Comparison of ENCODE assay signal across 16 cellular contexts in genomic region chr7:150959739-150960734, GRCh38. TPM values are rescaled to one million over a fixed set of nuclear protein-coding genes. Genes with fewer than 3 reads are reported as not detected.
DNase-seq lines count a peak whose midpoint lies in the region; ATAC-seq and TF ChIP-seq lines count a peak whose summit lies in the region.
"Had no signal": no experiment of that assay in that cellular context is flagged by ENCODE, and none has a peak within 500 bp of the region (broad histone marks: within the 10 kb centered on the region; RNA-seq: fewer than 3 reads in every experiment).

No MANE protein-coding gene starts in this region.

- H3K27me3 Mint-ChIP-seq in CD4-positive, alpha-beta T cell: peaks cover 46% of the 10 kb centered on the region
- H3K27me3 Mint-ChIP-seq in brain: peaks cover 3% of the 10 kb centered on the region
- peaks cover 37% of the 10 kb centered on the region for H3K27me3 Mint-ChIP-seq in activated T-helper 2 cell treated with anti-CD3 and anti-CD28 coated beads, Interferon-gamma antibody, Interleukin-2, Interleukin-4, amounts not matched to agents 10 μg/mL and 5 μg/mL and 100 μg/mL, durations not matched to agents 14 hours and 24 hours and 36 hours (ENCODE audit: low read depth)

- DNase-seq in CD4-positive, alpha-beta T cell: no peak
- peak; percentile 57 for DNase-seq in MV-4-11 (lab: John Stamatoyannopoulos, UW)
- DNase-seq in lung microvascular endothelial cell (ENCODE audit: low read depth in 2 of 2): peak; percentile 33 to 46
- no peak for DNase-seq in HCEC 1CT
- no peak for DNase-seq in effector CD4-positive, alpha-beta T cell
- no peak for DNase-seq in activated T-helper 2 cell treated with anti-CD3 and anti-CD28 coated beads, Interferon-gamma antibody, Interleukin-2, Interleukin-4, amounts not matched to agents 10 μg/mL and 5 μg/mL and 100 μg/mL, durations not matched to agents 14 hours and 24 hours and 36 hours (ENCODE audit: low spot score)
- DNase-seq: activated CD4-positive, alpha-beta T cell treated with anti-CD3 and anti-CD28 coated beads, Interleukin-2, amount 50 U/mL, for 4 hours; DMS153; effector CD8-positive, alpha-beta T cell; foreskin fibroblast; stimulated activated CD4-positive, alpha-beta T cell treated with anti-CD3 and anti-CD28 coated beads, Interleukin-2, amount 100 ng/mL, for 48 hours had no signal

- no peak overlapping the region for H3K27ac Mint-ChIP-seq in CD4-positive, alpha-beta T cell
- peak overlapping the region in 3 of 5 experiments; percentile 56 to 90 (median 72) for H3K27ac Mint-ChIP-seq in brain
- no peak overlapping the region for H3K27ac Mint-ChIP-seq in activated T-helper 2 cell treated with anti-CD3 and anti-CD28 coated beads, Interferon-gamma antibody, Interleukin-2, Interleukin-4, amounts not matched to agents 10 μg/mL and 5 μg/mL and 100 μg/mL, durations not matched to agents 14 hours and 24 hours and 36 hours

- H3K9me3 ChIP-seq in CD4-positive, alpha-beta T cell (ENCODE audit: control insufficient read depth, low read length): no peaks in the 10 kb centered on the region
- H3K9me3 ChIP-seq: vagina had no signal

- CTCF ChIA-PET in CD4-positive, alpha-beta T cell (lab: Charles Lee): interaction anchor here (1.0 to 1.2 kb wide), 2 partner anchors 15 to 54 kb away, joined by 3 read pairs; no protein-coding TSS in a partner anchor

- intact Hi-C loops in CD4-positive, alpha-beta T cell (cut with DNase I, micrococcal nuclease): loop anchor here in 1 of 2 experiments (5.0 kb wide), 1 partner anchor 53 kb away; no protein-coding TSS in a partner anchor
- intact Hi-C loops in activated T-helper 2 cell treated with anti-CD3 and anti-CD28 coated beads, Interferon-gamma antibody, Interleukin-2, Interleukin-4, amounts not matched to agents 10 μg/mL and 5 μg/mL and 100 μg/mL, durations not matched to agents 14 hours and 24 hours and 36 hours (cut with micrococcal nuclease): no loop called here

- H3K36me3 Mint-ChIP-seq in CD4-positive, alpha-beta T cell (ENCODE audit: low read depth): no peaks in the 10 kb centered on the region
- peaks cover 9% of the 10 kb centered on the region for H3K36me3 Mint-ChIP-seq in brain
- no peaks in the 10 kb centered on the region for H3K36me3 Mint-ChIP-seq in activated T-helper 2 cell treated with anti-CD3 and anti-CD28 coated beads, Interferon-gamma antibody, Interleukin-2, Interleukin-4, amounts not matched to agents 10 μg/mL and 5 μg/mL and 100 μg/mL, durations not matched to agents 14 hours and 24 hours and 36 hours (ENCODE audit: low read depth)

- no peak overlapping the region for H3K27ac ChIP-seq in CD4-positive, alpha-beta T cell (ENCODE audit: low read depth, low read length)
- H3K27ac ChIP-seq: vagina had no signal

- peaks cover 30% of the 10 kb centered on the region for H3K27me3 ChIP-seq in CD4-positive, alpha-beta T cell (ENCODE audit: control insufficient read depth, insufficient read depth, low read length)
- H3K27me3 ChIP-seq: vagina had no signal

- TF ChIP-seq CTCF in CD4-positive, alpha-beta T cell (IDR thresholded peaks at IDR 0.05): no peak
- no peak for TF ChIP-seq CTCF in brain (conservative IDR thresholded peaks at IDR 0.05)

- POLR2A ChIA-PET in CD4-positive, alpha-beta T cell (lab: Charles Lee): interaction anchor here (1.2 kb wide), 1 partner anchor 14 kb away, joined by 3 read pairs; no protein-coding TSS in a partner anchor

- ATAC-seq in CD4-positive, alpha-beta T cell (ENCODE audit: poor library complexity): peak; percentile 73
- ATAC-seq in GM21381 (IDR thresholded peaks at IDR 0.05; ENCODE audit: unreplicated experiment): no peak
- ATAC-seq: sciatic nerve had no signal

- H3K4me1 Mint-ChIP-seq in CD4-positive, alpha-beta T cell (ENCODE audit: low read depth): peaks cover 28% of the 10 kb centered on the region
- H3K4me1 Mint-ChIP-seq in brain: peaks cover 48% of the 10 kb centered on the region
- peaks cover 2% of the 10 kb centered on the region for H3K4me1 Mint-ChIP-seq in activated T-helper 2 cell treated with anti-CD3 and anti-CD28 coated beads, Interferon-gamma antibody, Interleukin-2, Interleukin-4, amounts not matched to agents 10 μg/mL and 5 μg/mL and 100 μg/mL, durations not matched to agents 14 hours and 24 hours and 36 hours (ENCODE audit: low read depth)

- no peaks in the 10 kb centered on the region for H3K9me3 Mint-ChIP-seq in CD4-positive, alpha-beta T cell
- H3K9me3 Mint-ChIP-seq in brain: peaks cover 0 to 3% (median 0%) of the 10 kb centered on the region in 5 experiments
- H3K9me3 Mint-ChIP-seq in activated T-helper 2 cell treated with anti-CD3 and anti-CD28 coated beads, Interferon-gamma antibody, Interleukin-2, Interleukin-4, amounts not matched to agents 10 μg/mL and 5 μg/mL and 100 μg/mL, durations not matched to agents 14 hours and 24 hours and 36 hours: no peaks in the 10 kb centered on the region

- H3K4me3 Mint-ChIP-seq in CD4-positive, alpha-beta T cell: peak overlapping the region; percentile 3
- peak overlapping the region in 2 of 5 experiments; percentile 13 to 15 for H3K4me3 Mint-ChIP-seq in brain
- H3K4me3 Mint-ChIP-seq in activated T-helper 2 cell treated with anti-CD3 and anti-CD28 coated beads, Interferon-gamma antibody, Interleukin-2, Interleukin-4, amounts not matched to agents 10 μg/mL and 5 μg/mL and 100 μg/mL, durations not matched to agents 14 hours and 24 hours and 36 hours (ENCODE audit: low read depth): no peak overlapping the region

RNA-seq across cellular contexts. Expression of gene KCNH2, which starts 18.1 kb away (rescaled TPM):
- total RNA-seq in CD4-positive, alpha-beta T cell: 1 to 10 TPM; 1.9 to 2.3 TPM
- polyA plus RNA-seq in brain (ENCODE audit: insufficient read depth, low read depth, low replicate concordance): 49.2 TPM
- total RNA-seq in lung microvascular endothelial cell: under 0.01 TPM in 1 of 2 replicates, not detected in the other
- total RNA-seq in activated T-helper 2 cell treated with anti-CD3 and anti-CD28 coated beads, Interferon-gamma antibody, Interleukin-2, Interleukin-4, amounts not matched to agents 10 μg/mL and 5 μg/mL and 100 μg/mL, durations not matched to agents 14 hours and 24 hours and 36 hours: 0.30 and 0.41 TPM in 2 replicates
- total RNA-seq: RPMI7951 had no signal

RNA-seq across cellular contexts. Expression of gene NOS3, which starts 30.8 kb away (rescaled TPM):
- total RNA-seq in CD4-positive, alpha-beta T cell: 1 to 10 TPM; 3.9 to 7.1 TPM
- polyA plus RNA-seq in brain (ENCODE audit: insufficient read depth, low read depth, low replicate concordance): 4.2 TPM
- 25.0 and 30.5 TPM in 2 replicates for total RNA-seq in lung microvascular endothelial cell
- 9.8 TPM in 2 replicates for total RNA-seq in activated T-helper 2 cell treated with anti-CD3 and anti-CD28 coated beads, Interferon-gamma antibody, Interleukin-2, Interleukin-4, amounts not matched to agents 10 μg/mL and 5 μg/mL and 100 μg/mL, durations not matched to agents 14 hours and 24 hours and 36 hours

Comparison
In these comparisons a context has a peak if more than half of its experiments do, and no peak if none do; other contexts are left out.
1. DNase-seq: peak in MV-4-11 (single experiment) and lung microvascular endothelial cell (2 of 2); none in CD4-positive, alpha-beta T cell (0 of 10), HCEC 1CT (single experiment), effector CD4-positive, alpha-beta T cell (single experiment) and activated T-helper 2 cell treated with anti-CD3 and anti-CD28 coated beads, Interferon-gamma antibody, Interleukin-2, Interleukin-4, amounts not matched to agents 10 μg/mL and 5 μg/mL and 100 μg/mL, durations not matched to agents 14 hours and 24 hours and 36 hours (single experiment).
2. H3K27ac Mint-ChIP-seq: peak in brain (3 of 5); none in CD4-positive, alpha-beta T cell (single experiment) and activated T-helper 2 cell treated with anti-CD3 and anti-CD28 coated beads, Interferon-gamma antibody, Interleukin-2, Interleukin-4, amounts not matched to agents 10 μg/mL and 5 μg/mL and 100 μg/mL, durations not matched to agents 14 hours and 24 hours and 36 hours (single experiment).